1 cellular context compared by ENCODE assay signal in the genomic region with DNA sequence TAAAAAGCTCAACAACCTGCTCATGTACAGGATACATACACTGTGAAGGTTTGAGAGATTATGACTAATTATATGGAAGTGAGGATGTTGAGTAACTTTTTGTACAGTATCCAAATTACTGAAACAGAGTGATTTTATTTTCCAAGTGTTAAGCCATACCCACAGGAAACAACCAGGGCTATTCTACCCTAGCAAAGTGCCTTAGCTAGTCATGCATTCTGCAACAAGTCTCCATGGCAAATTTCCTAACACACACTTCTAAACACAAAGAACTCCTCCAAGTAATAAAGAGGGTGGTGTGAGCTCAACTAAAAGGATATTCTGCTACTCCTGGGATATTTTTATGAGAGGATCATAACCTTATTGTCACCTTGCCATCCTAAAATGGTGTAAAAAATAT.
A peak's percentile ranks its signal among the peaks of the same experiment; 100 is the strongest.
TF ChIP-seq lines count a peak whose summit lies in the region.

No MANE protein-coding gene starts in this region.

TF ChIP-seq in endothelial cell of umbilical vein, 7 proteins besides CTCF, POLR2A, EP300 and RAD21 (continued from another document):
- TF ChIP-seq, protein P1, sequence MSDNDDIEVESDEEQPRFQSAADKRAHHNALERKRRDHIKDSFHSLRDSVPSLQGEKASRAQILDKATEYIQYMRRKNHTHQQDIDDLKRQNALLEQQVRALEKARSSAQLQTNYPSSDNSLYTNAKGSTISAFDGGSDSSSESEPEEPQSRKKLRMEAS (IDR thresholded peaks at IDR 0.05; ENCODE audit: insufficient read depth, insufficient read length), result no peak
- TF ChIP-seq JUN (IDR thresholded peaks at IDR 0.05; ENCODE audit: borderline replicate concordance, insufficient read depth, insufficient read length, low read depth), result peak; percentile 3
TF ChIP-seq in endothelial cell of umbilical vein: peak in this region for 2.
